ENCODE assay signal across 11 cellular contexts in genomic region chr1:22826630-22827580, GRCh38.
DNase-seq lines count a peak whose midpoint lies in the region; ATAC-seq, FAIRE-seq and TF ChIP-seq lines count a peak whose summit lies in the region.
"Had no signal": no experiment of that assay in that cellular context is flagged by ENCODE, and none has a peak within 500 bp of the region (broad histone marks: within the 10 kb centered on the region; RNA-seq: fewer than 3 reads in every experiment).

No MANE protein-coding gene starts in this region.

- H3K36me3 ChIP-seq in GM23338 (ENCODE audit: insufficient read depth) (no peaks in the 10 kb centered on the region), hepatocyte (replicated peaks; ENCODE audit: insufficient read depth, low read depth) (no peaks in the 10 kb centered on the region), trophoblast cell (ENCODE audit: control insufficient read depth in 1 of 2, insufficient read depth in 2 of 2, low read length in 2 of 2) (no peaks in the 10 kb centered on the region), small intestine (ENCODE audit: control insufficient read depth in 2 of 2, insufficient read depth in 2 of 2, low read length in 2 of 2) (no peaks in the 10 kb centered on the region)
- H3K36me3 ChIP-seq: transverse colon had no signal

- WGBS in hepatocyte (ENCODE audit: low lambda C conversion rate, missing lambda C conversion rate): 60% methylated on average over 15 of the region's 15 CpGs
- no CpG with 5 or more reads among the region's 15 CpGs for WGBS in trophoblast cell (ENCODE audit: extremely low coverage, insufficient coverage, insufficient read length)
- 71 to 79% (median 74%) methylated on average over 15 of the region's 15 CpGs for WGBS in small intestine, 3 donors

- H3K4me1 ChIP-seq in GM23338 (ENCODE audit: insufficient read depth) (peaks cover 24% of the 10 kb centered on the region), hepatocyte (ENCODE audit: insufficient read depth) (peaks cover 51% of the 10 kb centered on the region), trophoblast cell (ENCODE audit: control insufficient read depth in 1 of 2, insufficient read depth in 2 of 2, low read length in 2 of 2) (peaks cover 44% of the 10 kb centered on the region in 2 experiments), small intestine (ENCODE audit: control insufficient read depth in 2 of 2, insufficient read depth in 1 of 2, low read depth in 1 of 2, low read length in 1 of 2) (peaks cover 0 to 2% of the 10 kb centered on the region in 2 donors)

- H3K79me1 ChIP-seq in trophoblast cell (ENCODE audit: low read length): peaks cover 16% of the 10 kb centered on the region

- H3K4ac ChIP-seq in trophoblast cell (ENCODE audit: low read depth, low read length): no peak overlapping the region

- H3K27ac ChIP-seq in GM23338 (ENCODE audit: low read depth): no peak overlapping the region
- H3K27ac ChIP-seq in hepatocyte: peak overlapping the region; percentile 84
- peak overlapping the region; percentile 87 for H3K27ac ChIP-seq in trophoblast cell (ENCODE audit: low read depth, low read length)
- H3K27ac ChIP-seq in small intestine (ENCODE audit: low read depth in 1 of 2, low read length in 1 of 2): no peak overlapping the region
- H3K27ac ChIP-seq: HL-60, transverse colon had no signal

- ATAC-seq in GM23338 (peak; percentile 47), WTC11 (peak; percentile 38), HG03565 (IDR thresholded peaks at IDR 0.05; ENCODE audit: unreplicated experiment) (no peak)

- H3K9me3 Mint-ChIP-seq in GM23338 (no peaks in the 10 kb centered on the region), WTC11 (no peaks in the 10 kb centered on the region)
- H3K9me3 Mint-ChIP-seq: naive B cell had no signal

- no peaks in the 10 kb centered on the region for H3F3A ChIP-seq in GM23338 (replicated peaks; ENCODE audit: low read depth)

- H2BK120ac ChIP-seq in trophoblast cell (ENCODE audit: insufficient read depth, low read length, poor library complexity): peak overlapping the region; percentile 65

- DNase-seq in GM23338 (ENCODE audit: low spot score) (peak; percentile 70), WTC11 (ENCODE audit: low spot score) (peak; percentile 45), hepatocyte (ENCODE audit: low spot score) (peak; percentile 73), trophoblast cell (peak; percentile 54 to 88), NCI-H2107 (lab: John Stamatoyannopoulos, UW) (no peak), small intestine (no peak)
- DNase-seq in activated CD4-positive, alpha-beta T cell treated with anti-CD3 and anti-CD28 coated beads for 1 hour: no peak
- DNase-seq: naive B cell, transverse colon had no signal

- H3K4me1 Mint-ChIP-seq in GM23338: peaks cover 40% of the 10 kb centered on the region
- H3K4me1 Mint-ChIP-seq in WTC11: peaks cover 44% of the 10 kb centered on the region
- H3K4me1 Mint-ChIP-seq: naive B cell had no signal

- peak overlapping the region; percentile 36 for H3K14ac ChIP-seq in trophoblast cell (ENCODE audit: low read length)

- H3K9ac ChIP-seq in trophoblast cell (ENCODE audit: low read length): no peak overlapping the region

- peak overlapping the region; percentile 78 for H3K27ac Mint-ChIP-seq in GM23338
- peak overlapping the region; percentile 95 for H3K27ac Mint-ChIP-seq in WTC11
- H3K27ac Mint-ChIP-seq: naive B cell had no signal

- peak overlapping the region; percentile 74 for H2BK12ac ChIP-seq in trophoblast cell (ENCODE audit: low read length)

- FAIRE-seq in small intestine (lab: Jason Lieb, UNC): no peak

- TF ChIP-seq CTCF in GM23338 (conservative IDR thresholded peaks at IDR 0.05; ENCODE audit: low read depth in 2 of 2): no peak
- no peak for TF ChIP-seq CTCF in WTC11 (IDR thresholded peaks at IDR 0.05)
- TF ChIP-seq CTCF in hepatocyte (IDR thresholded peaks at IDR 0.05; ENCODE audit: poor library complexity): no peak

- no peak overlapping the region for H4K12ac ChIP-seq in trophoblast cell (ENCODE audit: low read depth, low read length)

- no peaks in the 10 kb centered on the region for H4K20me1 ChIP-seq in GM23338 (replicated peaks; ENCODE audit: insufficient read depth)
- no peaks in the 10 kb centered on the region for H4K20me1 ChIP-seq in hepatocyte (ENCODE audit: insufficient read depth, poor library complexity, severe bottlenecking)

- H3K36me3 Mint-ChIP-seq in GM23338 (ENCODE audit: low read depth) (no peaks in the 10 kb centered on the region), WTC11 (no peaks in the 10 kb centered on the region)
- H3K36me3 Mint-ChIP-seq: naive B cell had no signal

- peak overlapping the region; percentile 63 for H3K4me2 ChIP-seq in GM23338
- peak overlapping the region; percentile 61 for H3K4me2 ChIP-seq in hepatocyte
- H3K4me2 ChIP-seq in trophoblast cell (ENCODE audit: low read length): peak overlapping the region; percentile 71

- H3K27me3 ChIP-seq in GM23338 (ENCODE audit: insufficient read depth) (no peaks in the 10 kb centered on the region), hepatocyte (no peaks in the 10 kb centered on the region), trophoblast cell (ENCODE audit: insufficient read depth, low read length) (no peaks in the 10 kb centered on the region), small intestine (ENCODE audit: control insufficient read depth in 2 of 2, insufficient read depth in 2 of 2, low read length in 2 of 2) (no peaks in the 10 kb centered on the region)
- H3K27me3 ChIP-seq: transverse colon had no signal

- peak overlapping the region; percentile 58 for H2BK5ac ChIP-seq in trophoblast cell (ENCODE audit: low read depth, low read length, poor library complexity)

- H4K91ac ChIP-seq in trophoblast cell (ENCODE audit: low read depth, low read length): peak overlapping the region; percentile 74

- POLR2A ChIA-PET in WTC11 (lab: Charles Lee): interaction anchor here (1.0 kb wide), 1 partner anchor 21 kb away, joined by 3 read pairs; no protein-coding TSS in a partner anchor

- H2AFZ ChIP-seq in GM23338 (no peak overlapping the region), hepatocyte (no peak overlapping the region), trophoblast cell (ENCODE audit: insufficient read depth, low read length, poor library complexity) (no peak overlapping the region)

- peak overlapping the region; percentile 50 for H2AK5ac ChIP-seq in trophoblast cell (ENCODE audit: low read length)

- H3K23ac ChIP-seq in trophoblast cell (ENCODE audit: low read length): no peak overlapping the region

- H3K18ac ChIP-seq in trophoblast cell (ENCODE audit: low read length): peak overlapping the region; percentile 31

- no peaks in the 10 kb centered on the region for H3K9me2 ChIP-seq in GM23338 (ENCODE audit: insufficient read depth)
- H3K9me2 ChIP-seq in hepatocyte (replicated peaks; ENCODE audit: insufficient read depth): no peaks in the 10 kb centered on the region

- no peaks in the 10 kb centered on the region for H3K79me2 ChIP-seq in GM23338 (replicated peaks; ENCODE audit: insufficient read depth)
- no peaks in the 10 kb centered on the region for H3K79me2 ChIP-seq in hepatocyte
- H3K79me2 ChIP-seq in trophoblast cell (ENCODE audit: control insufficient read depth, insufficient read depth, low read length, poor library complexity): peaks cover 4% of the 10 kb centered on the region

- H3K9me3 ChIP-seq in hepatocyte (ENCODE audit: low read depth) (no peaks in the 10 kb centered on the region), trophoblast cell (ENCODE audit: insufficient read depth, low read depth, low read length) (no peaks in the 10 kb centered on the region), small intestine (ENCODE audit: control insufficient read depth, low read depth) (no peaks in the 10 kb centered on the region)
- H3K9me3 ChIP-seq: transverse colon had no signal

- CTCF ChIA-PET in WTC11 (lab: Charles Lee): interaction anchor here (0.8 to 3.4 kb wide), 3 partner anchors 9 to 122 kb away, joined by 3 to 16 read pairs (median 8); no protein-coding TSS in a partner anchor

- H3K4me3 Mint-ChIP-seq in GM23338 (peak overlapping the region; percentile 46), WTC11 (peak overlapping the region; percentile 32)
- H3K4me3 Mint-ChIP-seq: naive B cell had no signal

- H4K8ac ChIP-seq in trophoblast cell (ENCODE audit: low read depth, low read length): no peak overlapping the region

- H3K27me3 Mint-ChIP-seq in GM23338 (ENCODE audit: insufficient read depth, low read depth, poor library complexity) (peaks cover 13% of the 10 kb centered on the region), WTC11 (ENCODE audit: low read depth) (no peaks in the 10 kb centered on the region)

- H3K4me3 ChIP-seq in GM23338: no peak overlapping the region
- no peak overlapping the region for H3K4me3 ChIP-seq in hepatocyte
- H3K4me3 ChIP-seq in trophoblast cell (ENCODE audit: low read depth, low read length): no peak overlapping the region
- no peak overlapping the region for H3K4me3 ChIP-seq in small intestine (ENCODE audit: low read depth in 1 of 2, low read length in 2 of 2)
- H3K4me3 ChIP-seq: transverse colon had no signal

TF ChIP-seq in GM23338, 12 proteins besides CTCF, POLR2A, EP300 and RAD21 (continues in another document):
- TF ChIP-seq ZNF331 (CRISPR knock-in tag; IDR thresholded peaks at IDR 0.05; ENCODE audit: low read depth) (no peak), EZH2phosphoT487 (IDR thresholded peaks at IDR 0.05; ENCODE audit: unreplicated experiment) (no peak), CREB1 (CRISPR knock-in tag; IDR thresholded peaks at IDR 0.05; ENCODE audit: low read depth) (no peak), NANOG (IDR thresholded peaks at IDR 0.05; ENCODE audit: borderline replicate concordance) (no peak)

TF ChIP-seq in WTC11, 78 proteins besides CTCF, POLR2A, EP300 and RAD21:
- 0 out of 2 replicates have a peak, but pooled peaks have one; percentile 23 for TF ChIP-seq ZNF423 (CRISPR knock-in tag; IDR thresholded peaks at IDR 0.05)
- no peak for TF ChIP-seq ETV6 (CRISPR knock-in tag; IDR thresholded peaks at IDR 0.05)

Comparison
In these comparisons a context has a peak if more than half of its experiments do, and no peak if none do; other contexts are left out.
1. DNase-seq: peak in GM23338 (single experiment), WTC11 (single experiment), hepatocyte (single experiment) and trophoblast cell (2 of 2); none in NCI-H2107 (single experiment), activated CD4-positive, alpha-beta T cell treated with anti-CD3 and anti-CD28 coated beads for 1 hour (single experiment) and small intestine (single experiment).
2. H3K27ac ChIP-seq: peak in hepatocyte (single experiment) and trophoblast cell (single experiment); none in GM23338 (single experiment) and small intestine (0 of 2).
3. Peak in every context shown above with its lines, with median percentiles within 50 percentile points of each other: H3K4me2 ChIP-seq.